ENCODE assay signal across 29 cellular contexts in genomic region chr6:151835396-151835795, GRCh38. TPM values are rescaled to one million over a fixed set of nuclear protein-coding genes. Genes with fewer than 3 reads are reported as not detected.
A peak's percentile ranks its signal among the peaks of the same experiment; 100 is the strongest.
DNase-seq lines count a peak whose midpoint lies in the region; ATAC-seq, FAIRE-seq and TF ChIP-seq lines count a peak whose summit lies in the region.
"Had no signal": no experiment of that assay in that cellular context is flagged by ENCODE, and none has a peak within 500 bp of the region (broad histone marks: within the 10 kb centered on the region; RNA-seq: fewer than 3 reads in every experiment).

No MANE protein-coding gene starts in this region.

- H3K36me3 Mint-ChIP-seq in endodermal cell (ENCODE audit: low read depth), result no peaks in the 10 kb centered on the region
- H3K36me3 Mint-ChIP-seq in activated naive CD4-positive, alpha-beta T cell treated with anti-CD3 and anti-CD28 coated beads, Interleukin-2, amount 10 ng/mL, durations not matched to agents 7 days and 5 days, result no peaks in the 10 kb centered on the region
- H3K36me3 Mint-ChIP-seq: CD14-positive monocyte; CD4-positive, alpha-beta memory T cell; CD4-positive, CD25-positive, alpha-beta regulatory T cell; CD8-positive, alpha-beta memory T cell had no signal

- H3K27ac ChIP-seq in HepG2 (ENCODE audit: extremely low read length, insufficient read depth, low read length), result no peak overlapping the region
- H3K27ac ChIP-seq in right lobe of liver, result no peak overlapping the region
- H3K27ac ChIP-seq in endodermal cell (ENCODE audit: low read depth, low read length), result no peak overlapping the region
- peak overlapping the region; percentile 6 for H3K27ac ChIP-seq in vagina
- H3K27ac ChIP-seq in WERI-Rb-1, result no peak overlapping the region
- H3K27ac ChIP-seq: BLaER1 had no signal

- no peak for TF ChIP-seq EP300 in HepG2 (IDR thresholded peaks at IDR 0.05; ENCODE audit: low read depth in 2 of 2, low read length in 2 of 2)
- no peak for TF ChIP-seq EP300 in HepG2 (CRISPR knock-in tag; IDR thresholded peaks at IDR 0.05; ENCODE audit: borderline replicate concordance)

- H3K4me1 ChIP-seq in HepG2 (ENCODE audit: insufficient read depth, low read length) (no peaks in the 10 kb centered on the region), right lobe of liver (no peaks in the 10 kb centered on the region), endodermal cell (ENCODE audit: control insufficient read depth, insufficient read depth, low read length) (no peaks in the 10 kb centered on the region), vagina (peaks cover 47% of the 10 kb centered on the region)
- H3K4me1 ChIP-seq: BE2C, BLaER1 had no signal

- TF ChIP-seq POLR2A in HepG2 (IDR thresholded peaks at IDR 0.05; ENCODE audit: insufficient read depth in 1 of 2, low read depth in 2 of 2, low read length in 2 of 2), result no peak
- no peak for TF ChIP-seq POLR2A in right lobe of liver (IDR thresholded peaks at IDR 0.05)
- TF ChIP-seq POLR2A in vagina (IDR thresholded peaks at IDR 0.05), result no peak

- H3K27me3 Mint-ChIP-seq in endodermal cell (ENCODE audit: insufficient read depth), result no peaks in the 10 kb centered on the region
- H3K27me3 Mint-ChIP-seq in activated naive CD4-positive, alpha-beta T cell treated with anti-CD3 and anti-CD28 coated beads, Interleukin-2, amount 10 ng/mL, durations not matched to agents 7 days and 5 days, result peaks cover 5% of the 10 kb centered on the region
- H3K27me3 Mint-ChIP-seq: CD4-positive, alpha-beta memory T cell; CD4-positive, CD25-positive, alpha-beta regulatory T cell had no signal

- no peaks in the 10 kb centered on the region for H4K20me1 ChIP-seq in HepG2 (ENCODE audit: insufficient read depth, low read length)
- H4K20me1 ChIP-seq: BLaER1 had no signal

- H3K36me3 ChIP-seq in HepG2 (replicated peaks in 1 of 2; ENCODE audit: control insufficient read depth in 1 of 2, insufficient read depth in 2 of 2, low read length in 2 of 2), result no peaks in the 10 kb centered on the region
- no peaks in the 10 kb centered on the region for H3K36me3 ChIP-seq in right lobe of liver
- H3K36me3 ChIP-seq in endodermal cell (ENCODE audit: control insufficient read depth, insufficient read depth, low read length), result no peaks in the 10 kb centered on the region
- H3K36me3 ChIP-seq in vagina, result no peaks in the 10 kb centered on the region
- H3K36me3 ChIP-seq in WERI-Rb-1, result no peaks in the 10 kb centered on the region
- H3K36me3 ChIP-seq: BE2C, BLaER1 had no signal

- H3K4me3 Mint-ChIP-seq in endodermal cell, result no peak overlapping the region
- H3K4me3 Mint-ChIP-seq in activated naive CD4-positive, alpha-beta T cell treated with anti-CD3 and anti-CD28 coated beads, Interleukin-2, amount 10 ng/mL, durations not matched to agents 7 days and 5 days, result no peak overlapping the region
- H3K4me3 Mint-ChIP-seq: CD14-positive monocyte; CD4-positive, alpha-beta memory T cell; CD4-positive, CD25-positive, alpha-beta regulatory T cell; CD8-positive, alpha-beta memory T cell had no signal

- ATAC-seq in HepG2 (peak; percentile 50; the same call in 2 of the 3 replicates), right lobe of liver (no peak)
- ATAC-seq: GM12878 had no signal

- DNase-seq in HepG2 (ENCODE audit: low spot score) (no peak), right lobe of liver (no peak), SK-MEL-5 (ENCODE audit: low read depth, low spot score) (peak; percentile 35), endodermal cell (no peak), vagina (ENCODE audit: extremely low spot score in 2 of 2) (no peak), DMS79 (lab: John Stamatoyannopoulos, UW) (no peak), WERI-Rb-1 (no peak)
- DNase-seq in activated naive CD4-positive, alpha-beta T cell treated with anti-CD3 and anti-CD28 coated beads, Interleukin-2, amount 10 ng/mL, durations not matched to agents 7 days and 5 days, result no peak
- DNase-seq: 8988T; ACHN; BE2C; C1 segment of cervical spinal cord; CD4-positive, alpha-beta memory T cell; CD4-positive, CD25-positive, alpha-beta regulatory T cell; CD8-positive, alpha-beta memory T cell; COR-L47; DND-41; EL; GDM1 had no signal

- no TSS peak for BruUV-seq in HepG2 (replicated peaks; lab: Mats Ljungman, UMichigan)

- intact Hi-C loops in HepG2 (cut with micrococcal nuclease; ENCODE audit: unreplicated experiment), result no loop called here
- intact Hi-C loops in right lobe of liver (cut with DNase I), result no loop called here
- intact Hi-C loops in vagina (cut with DNase I), result no loop called here

- CTCF ChIA-PET in HepG2 (lab: Yijun Ruan, JAX; ENCODE audit: low intra/inter-chr PET ratio, low total read pairs), result no interaction called here
- CTCF ChIA-PET in activated naive CD4-positive, alpha-beta T cell treated with anti-CD3 and anti-CD28 coated beads, Interleukin-2, amount 10 ng/mL, durations not matched to agents 7 days and 5 days (lab: Charles Lee), result no interaction called here

- H3K9me3 Mint-ChIP-seq in endodermal cell, result no peaks in the 10 kb centered on the region
- H3K9me3 Mint-ChIP-seq in activated naive CD4-positive, alpha-beta T cell treated with anti-CD3 and anti-CD28 coated beads, Interleukin-2, amount 10 ng/mL, durations not matched to agents 7 days and 5 days, result no peaks in the 10 kb centered on the region
- H3K9me3 Mint-ChIP-seq: CD8-positive, alpha-beta memory T cell had no signal

- FAIRE-seq in HepG2 (lab: Jason Lieb, UNC), result no peak
- FAIRE-seq: A204.1, D721Med, GM12892, GM18507 had no signal

- H3K9me3 ChIP-seq in HepG2 (ENCODE audit: low read length), result no peaks in the 10 kb centered on the region
- no peaks in the 10 kb centered on the region for H3K9me3 ChIP-seq in right lobe of liver
- H3K9me3 ChIP-seq in endodermal cell (ENCODE audit: control insufficient read depth, low read length), result no peaks in the 10 kb centered on the region
- no peaks in the 10 kb centered on the region for H3K9me3 ChIP-seq in vagina
- H3K9me3 ChIP-seq in WERI-Rb-1 (ENCODE audit: severe bottlenecking), result no peaks in the 10 kb centered on the region
- H3K9me3 ChIP-seq: BE2C, BLaER1 had no signal

- no peak overlapping the region for H3K4me3 ChIP-seq in HepG2 (replicated peaks in 1 of 3; ENCODE audit: insufficient read depth in 1 of 3, low read depth in 2 of 3, low read length in 3 of 3)
- H3K4me3 ChIP-seq in right lobe of liver, result no peak overlapping the region
- no peak overlapping the region for H3K4me3 ChIP-seq in endodermal cell (ENCODE audit: low read length)
- no peak overlapping the region for H3K4me3 ChIP-seq in vagina
- H3K4me3 ChIP-seq in WERI-Rb-1 (ENCODE audit: low read depth, low read length), result no peak overlapping the region
- H3K4me3 ChIP-seq: BLaER1, GM12878 had no signal

- no peak overlapping the region for H3K4me2 ChIP-seq in HepG2 (ENCODE audit: low read depth, low read length)
- H3K4me2 ChIP-seq: BLaER1 had no signal

- no peak overlapping the region for H3K9ac ChIP-seq in HepG2 (ENCODE audit: insufficient read depth, low read depth, low read length)
- no peak overlapping the region for H3K9ac ChIP-seq in endodermal cell (ENCODE audit: extremely low read depth, low read length, poor library complexity, severe bottlenecking)
- H3K9ac ChIP-seq: BLaER1 had no signal

- no peak overlapping the region for H3K27ac Mint-ChIP-seq in endodermal cell
- no peak overlapping the region for H3K27ac Mint-ChIP-seq in activated naive CD4-positive, alpha-beta T cell treated with anti-CD3 and anti-CD28 coated beads, Interleukin-2, amount 10 ng/mL, durations not matched to agents 7 days and 5 days
- H3K27ac Mint-ChIP-seq: CD14-positive monocyte; CD4-positive, alpha-beta memory T cell; CD4-positive, CD25-positive, alpha-beta regulatory T cell; CD8-positive, alpha-beta memory T cell had no signal

- WGBS in HepG2 (ENCODE audit: low lambda C conversion rate), result 8% methylated on average over 4 of the region's 4 CpGs
- 66% methylated on average over 4 of the region's 4 CpGs for WGBS in right lobe of liver (ENCODE audit: insufficient coverage, low coverage, low lambda C conversion rate, missing lambda C conversion rate)
- 74 to 76% methylated on average over 4 of the region's 4 CpGs for WGBS in endodermal cell (ENCODE audit: insufficient coverage in 1 of 2, insufficient read length in 1 of 2), 2 experiments

- H2AFZ ChIP-seq in HepG2 (ENCODE audit: low read length), result no peak overlapping the region

- no peaks in the 10 kb centered on the region for H3K27me3 ChIP-seq in HepG2 (ENCODE audit: control insufficient read depth in 1 of 2, insufficient read depth in 2 of 2, low read length in 2 of 2)
- H3K27me3 ChIP-seq in right lobe of liver, result no peaks in the 10 kb centered on the region
- H3K27me3 ChIP-seq in endodermal cell (ENCODE audit: control insufficient read depth, insufficient read depth, low read length, poor library complexity, severe bottlenecking), result no peaks in the 10 kb centered on the region
- no peaks in the 10 kb centered on the region for H3K27me3 ChIP-seq in vagina
- no peaks in the 10 kb centered on the region for H3K27me3 ChIP-seq in WERI-Rb-1 (ENCODE audit: insufficient read depth, low read depth, severe bottlenecking)
- H3K27me3 ChIP-seq: BE2C, BLaER1 had no signal

- no peak for TF ChIP-seq RAD21 in HepG2 (CRISPR knock-in tag; IDR thresholded peaks at IDR 0.05)

- TF ChIP-seq CTCF in HepG2 (CRISPR knock-in tag; IDR thresholded peaks at IDR 0.05), result no peak
- no peak for TF ChIP-seq CTCF in right lobe of liver (IDR thresholded peaks at IDR 0.05)
- TF ChIP-seq CTCF in endodermal cell (conservative IDR thresholded peaks at IDR 0.05), result peak; percentile 24
- no peak for TF ChIP-seq CTCF in vagina (IDR thresholded peaks at IDR 0.05)
- no peak for TF ChIP-seq CTCF in WERI-Rb-1 (IDR thresholded peaks at IDR 0.05; ENCODE audit: low read depth, low read length)

- in situ Hi-C loops in HepG2 (cut with HindIII; ENCODE audit: extremely low pct_ligation_motif_present, low pct_unique_long_range_greater_than_20kb), result no loop called here
- in situ Hi-C loops in SK-MEL-5 (cut with HindIII; ENCODE audit: low pct_unique_long_range_greater_than_20kb, low sequenced_read_pairs), result no loop called here

- POLR2A ChIA-PET in HepG2 (lab: Yijun Ruan, JAX), result no interaction called here

- H3K4me1 Mint-ChIP-seq in endodermal cell, result no peaks in the 10 kb centered on the region
- H3K4me1 Mint-ChIP-seq in activated naive CD4-positive, alpha-beta T cell treated with anti-CD3 and anti-CD28 coated beads, Interleukin-2, amount 10 ng/mL, durations not matched to agents 7 days and 5 days, result no peaks in the 10 kb centered on the region
- H3K4me1 Mint-ChIP-seq: CD14-positive monocyte; CD8-positive, alpha-beta memory T cell had no signal

- H3K79me2 ChIP-seq in HepG2 (ENCODE audit: insufficient read depth, low read length), result no peaks in the 10 kb centered on the region

RNA-seq across cellular contexts. Expression of gene ESR1, which starts 27.9 kb away (rescaled TPM):
- total RNA-seq in HepG2 (2016; rRNA removed; fragmentation: Illumina TruSeq; extraction: Trizol) (not detected in 2 replicates), right lobe of liver (10 to 100 TPM in 4 of 6 experiments, 1 to 10 TPM in 2; 1.6 to 59.9 (median 18.6) TPM), endodermal cell (not detected), vagina (50.3 TPM)
- total RNA-seq in HepG2 (2016; cell fraction: cytosol; rRNA removed; fragmentation: Illumina TruSeq; extraction: Trizol; ENCODE audit: low read depth), result not detected in 2 replicates
- not detected in 2 replicates for total RNA-seq in HepG2 (2016; cell fraction: insoluble cytoplasmic fraction; rRNA removed; fragmentation: Illumina TruSeq; extraction: Trizol)
- not detected in 2 replicates for total RNA-seq in HepG2 (2016; cell fraction: membrane; rRNA removed; fragmentation: Illumina TruSeq; extraction: Trizol)
- total RNA-seq in HepG2 (2016; cell fraction: nucleus; rRNA removed; fragmentation: Illumina TruSeq; extraction: Trizol), result not detected in 2 replicates
- not detected in 2 replicates for polyA plus RNA-seq in HepG2 (2011; rRNA removed)
- not detected in 2 replicates for polyA plus RNA-seq in HepG2 (2011; cell fraction: cytosol; rRNA removed)
- polyA plus RNA-seq in HepG2 (2011; cell fraction: nucleus; rRNA removed), result 0.07 TPM in 1 of 2 replicates, not detected in the other
- polyA plus RNA-seq in HepG2 (2012), result 0.04 and 0.07 TPM in 2 replicates
- polyA plus RNA-seq in HepG2 (2016; cell fraction: cytosol; fragmentation: Illumina TruSeq; extraction: Trizol; ENCODE audit: low read depth), result not detected in 2 replicates
- polyA plus RNA-seq in HepG2 (2016; cell fraction: insoluble cytoplasmic fraction; fragmentation: Illumina TruSeq; extraction: Trizol; ENCODE audit: low read depth), result not detected in 2 replicates
- polyA plus RNA-seq in HepG2 (2016; cell fraction: membrane; fragmentation: Illumina TruSeq; extraction: Trizol; ENCODE audit: low read depth), result not detected in 2 replicates
- not detected in 2 replicates for polyA plus RNA-seq in HepG2 (2016; cell fraction: nucleus; fragmentation: Illumina TruSeq; extraction: Trizol; ENCODE audit: insufficient read depth, low read depth)
- 0.56 TPM in 1 of 2 replicates, not detected in the other for polyA minus RNA-seq in HepG2 (2011; rRNA and poly(A)+ RNA removed; ENCODE audit: low replicate concordance)
- not detected in 2 replicates for polyA minus RNA-seq in HepG2 (2011; cell fraction: cytosol; rRNA and poly(A)+ RNA removed)
- not detected in 2 replicates for polyA minus RNA-seq in HepG2 (2011; cell fraction: nucleus; rRNA and poly(A)+ RNA removed)
- total RNA-seq in SK-MEL-5 (2014; rRNA removed; shearing (Covaris generic)), result 0.26 and 1.7 TPM in 2 replicates
- 0.35 and 0.39 TPM in 2 replicates for polyA plus RNA-seq in SK-MEL-5 (2015; cell fraction: cytosol; rRNA removed)
- polyA plus RNA-seq in SK-MEL-5 (2015; cell fraction: nucleus; rRNA removed), result 0.26 and 0.35 TPM in 2 replicates
- not detected for polyA plus RNA-seq in endodermal cell (2013, experiment 1 of 2)
- not detected for polyA plus RNA-seq in endodermal cell (2013, experiment 2 of 2)
- total RNA-seq: A673, Daoy, G401 had no signal
